8 cellular contexts compared by ENCODE assay signal in genomic region chr1:186680031-186681012, GRCh38. TPM values are rescaled to one million over a fixed set of nuclear protein-coding genes. Genes with fewer than 3 reads are reported as not detected.
DNase-seq lines count a peak whose midpoint lies in the region; ATAC-seq and TF ChIP-seq lines count a peak whose summit lies in the region.

PTGS2 (minus strand) TSS chr1:186680423; CDS start chr1:186680290, 133 bp downstream.

- no peaks in the 10 kb centered on the region for H3K9me3 Mint-ChIP-seq in naive B cell

- TF ChIP-seq CTCF in AG10803 (conservative IDR thresholded peaks at IDR 0.05; ENCODE audit: low read length) (peak; percentile 61), fibroblast of the aortic adventitia (IDR thresholded peaks at IDR 0.05; ENCODE audit: insufficient read depth, low read length) (peak; percentile 69)

- H3K4me3 ChIP-seq in AG10803 (ENCODE audit: low read length) (peak within 1 kb of the TSS; percentile 72), fibroblast of the aortic adventitia (ENCODE audit: low read depth, low read length) (peak within 1 kb of the TSS; percentile 81)

- peak within 1 kb of the TSS; percentile 54 for H3K27ac ChIP-seq in substantia nigra (ENCODE audit: low read depth, low read length, poor library complexity, severe bottlenecking)

- H3K36me3 Mint-ChIP-seq in naive B cell: no peaks in the 10 kb centered on the region

- H3K27me3 Mint-ChIP-seq in naive B cell: peaks cover 34 to 58% (median 40%) of the 10 kb centered on the region in 3 donors

- peak within 1 kb of the TSS in 1 of 6 donors; percentile 31 for H3K27ac Mint-ChIP-seq in naive B cell

- peak; percentile 94 for ATAC-seq in GM18909 (IDR thresholded peaks at IDR 0.05; ENCODE audit: poor library complexity, unreplicated experiment)
- ATAC-seq in HG03139 (IDR thresholded peaks at IDR 0.05; ENCODE audit: unreplicated experiment): peak; percentile 86
- peak; percentile 46 to 61 for ATAC-seq in naive B cell (ENCODE audit: low read depth in 2 of 2)

- peaks cover 0 to 13% (median 11%) of the 10 kb centered on the region in 3 donors for H3K4me1 Mint-ChIP-seq in naive B cell

- DNase-seq in AG10803 (ENCODE audit: low read depth) (peak; percentile 92), NCI-H69 (lab: John Stamatoyannopoulos, UW) (peak; percentile 95), fibroblast of the aortic adventitia (ENCODE audit: low read depth) (peak; percentile 98), naive B cell (no peak), substantia nigra (lab: John Stamatoyannopoulos, UW) (peak in 35 of 49 donors; percentile 2 to 60 (median 19))
- peak; percentile 20 for DNase-seq in activated T-cell treated with anti-CD3 and anti-CD28 coated beads, Interleukin-2, amount 50 U/mL, for 1 hour

- peak within 1 kb of the TSS; percentile 63 to 85 (median 82) for H3K4me3 Mint-ChIP-seq in naive B cell

RNA-seq across cellular contexts. Expression of gene PTGS2, which starts in this region (rescaled TPM):
- 1.2 and 15.0 TPM in 2 replicates for total RNA-seq in fibroblast of the aortic adventitia (ENCODE audit: low replicate concordance)
- 1 to 10 TPM in 1 of 6 donors, under 1 TPM in 1, not detected in 4; 0.52 to 2.7 TPM for polyA plus RNA-seq in naive B cell (ENCODE audit: low read depth in 6 of 6)
